1 cellular context compared by ENCODE assay signal in the genomic region with DNA sequence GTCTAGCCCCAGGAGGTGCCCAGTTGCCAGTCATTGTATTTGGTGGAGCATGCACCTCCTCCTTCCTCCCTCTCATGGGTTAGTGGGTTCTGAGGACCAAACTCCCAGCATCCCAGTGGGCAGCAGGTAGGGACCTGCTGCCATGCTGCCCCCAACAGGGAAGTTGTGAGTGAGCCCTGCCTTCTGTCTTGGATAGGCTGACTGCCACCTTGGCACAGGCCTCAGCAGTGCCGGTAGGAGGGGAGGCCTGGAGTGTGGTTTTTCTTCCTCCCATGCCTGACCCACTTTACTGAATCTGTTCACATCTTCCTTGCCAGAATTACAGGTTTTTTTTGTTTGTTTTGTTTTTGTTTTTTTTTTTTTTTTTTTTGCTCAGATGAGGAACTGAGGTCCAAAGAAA.
TF ChIP-seq lines count a peak whose summit lies in the region.

No MANE protein-coding gene starts in this region.

TF ChIP-seq in IMR-90, 13 proteins besides CTCF, POLR2A, EP300 and RAD21:
- TF ChIP-seq, protein P1, sequence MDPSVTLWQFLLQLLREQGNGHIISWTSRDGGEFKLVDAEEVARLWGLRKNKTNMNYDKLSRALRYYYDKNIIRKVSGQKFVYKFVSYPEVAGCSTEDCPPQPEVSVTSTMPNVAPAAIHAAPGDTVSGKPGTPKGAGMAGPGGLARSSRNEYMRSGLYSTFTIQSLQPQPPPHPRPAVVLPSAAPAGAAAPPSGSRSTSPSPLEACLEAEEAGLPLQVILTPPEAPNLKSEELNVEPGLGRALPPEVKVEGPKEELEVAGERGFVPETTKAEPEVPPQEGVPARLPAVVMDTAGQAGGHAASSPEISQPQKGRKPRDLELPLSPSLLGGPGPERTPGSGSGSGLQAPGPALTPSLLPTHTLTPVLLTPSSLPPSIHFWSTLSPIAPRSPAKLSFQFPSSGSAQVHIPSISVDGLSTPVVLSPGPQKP (IDR thresholded peaks at IDR 0.05; ENCODE audit: borderline replicate concordance, low read depth, low read length): no peak
- no peak for TF ChIP-seq SMC3 (IDR thresholded peaks at IDR 0.05; ENCODE audit: low read depth, low read length)
- no peak for TF ChIP-seq RFX5 (IDR thresholded peaks at IDR 0.05; ENCODE audit: low read depth, low read length)
- TF ChIP-seq FOS (IDR thresholded peaks at IDR 0.05; ENCODE audit: low read depth, low read length): no peak
- TF ChIP-seq MAZ (IDR thresholded peaks at IDR 0.05; ENCODE audit: borderline replicate concordance, low read depth, low read length): no peak
- TF ChIP-seq, protein P2, sequence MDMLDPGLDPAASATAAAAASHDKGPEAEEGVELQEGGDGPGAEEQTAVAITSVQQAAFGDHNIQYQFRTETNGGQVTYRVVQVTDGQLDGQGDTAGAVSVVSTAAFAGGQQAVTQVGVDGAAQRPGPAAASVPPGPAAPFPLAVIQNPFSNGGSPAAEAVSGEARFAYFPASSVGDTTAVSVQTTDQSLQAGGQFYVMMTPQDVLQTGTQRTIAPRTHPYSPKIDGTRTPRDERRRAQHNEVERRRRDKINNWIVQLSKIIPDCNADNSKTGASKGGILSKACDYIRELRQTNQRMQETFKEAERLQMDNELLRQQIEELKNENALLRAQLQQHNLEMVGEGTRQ (IDR thresholded peaks at IDR 0.05; ENCODE audit: low read depth, low read length): no peak
- TF ChIP-seq BHLHE40 (IDR thresholded peaks at IDR 0.05; ENCODE audit: low read depth, low read length): no peak
- no peak for TF ChIP-seq CEBPB (IDR thresholded peaks at IDR 0.05; ENCODE audit: low read depth, low read length)
- TF ChIP-seq MXI1 (IDR thresholded peaks at IDR 0.05; ENCODE audit: borderline replicate concordance, low read depth, low read length): no peak
- TF ChIP-seq CHD1 (IDR thresholded peaks at IDR 0.05; ENCODE audit: low read depth, low read length): no peak
- TF ChIP-seq MAFK (IDR thresholded peaks at IDR 0.05; ENCODE audit: low read depth, low read length): no peak
- TF ChIP-seq NFE2L2 (IDR thresholded peaks at IDR 0.05; ENCODE audit: low read depth, low read length): no peak
- no peak for TF ChIP-seq RCOR1 (IDR thresholded peaks at IDR 0.05; ENCODE audit: insufficient replicate concordance, low read length)
